ENCODE assay signal across 8 cellular contexts in genomic region chr7:34759477-34760125, GRCh38.
DNase-seq lines count a peak whose midpoint lies in the region; TF ChIP-seq lines count a peak whose summit lies in the region.

No MANE protein-coding gene starts in this region.

- TF ChIP-seq POLR2A in lower leg skin (IDR thresholded peaks at IDR 0.05) = no peak

- H3K4me3 ChIP-seq in GM12864 (ENCODE audit: low read depth, low read length) = no peak overlapping the region
- H3K4me3 ChIP-seq in lower leg skin (ENCODE audit: low read depth, poor library complexity, severe bottlenecking) = no peak overlapping the region

- TF ChIP-seq CTCF in GM12864 (IDR thresholded peaks at IDR 0.05; ENCODE audit: low read depth, low read length, missing control alignments) (peak; percentile 62), lower leg skin (IDR thresholded peaks at IDR 0.05) (no peak)

- intact Hi-C loops in lower leg skin (cut with DNase I; ENCODE audit: low total_unique reads) = no loop called here

- DNase-seq in GM12864 (ENCODE audit: low read depth) (peak; percentile 4), HT-29 (ENCODE audit: low spot score) (peak; percentile 69), SHP77 (lab: John Stamatoyannopoulos, UW) (peak; percentile 40 to 48), globus pallidus (ENCODE audit: low spot score) (peak; percentile 44), superior temporal gyrus (ENCODE audit: extremely low spot score) (peak; percentile 76), GM19240 (ENCODE audit: insufficient read length, low spot score) (no peak), SKM-1 treated with dmso at 0.1 percent for 144 hours (lab: John Stamatoyannopoulos, UW; ENCODE audit: unreplicated experiment) (no peak), lower leg skin (ENCODE audit: low spot score in 2 of 2) (no peak)

- WGBS in lower leg skin, 2 donors = 57 to 60% methylated on average over 3 of the region's 3 CpGs

Comparison
In these comparisons a context has a peak if more than half of its experiments do, and no peak if none do; other contexts are left out.
1. DNase-seq: peak in GM12864 (single experiment), HT-29 (single experiment), SHP77 (2 of 2), globus pallidus (single experiment) and superior temporal gyrus (single experiment); none in GM19240 (single experiment), SKM-1 treated with dmso at 0.1 percent for 144 hours (single experiment) and lower leg skin (0 of 2).